8 cellular contexts compared by ENCODE assay signal in the genomic region with DNA sequence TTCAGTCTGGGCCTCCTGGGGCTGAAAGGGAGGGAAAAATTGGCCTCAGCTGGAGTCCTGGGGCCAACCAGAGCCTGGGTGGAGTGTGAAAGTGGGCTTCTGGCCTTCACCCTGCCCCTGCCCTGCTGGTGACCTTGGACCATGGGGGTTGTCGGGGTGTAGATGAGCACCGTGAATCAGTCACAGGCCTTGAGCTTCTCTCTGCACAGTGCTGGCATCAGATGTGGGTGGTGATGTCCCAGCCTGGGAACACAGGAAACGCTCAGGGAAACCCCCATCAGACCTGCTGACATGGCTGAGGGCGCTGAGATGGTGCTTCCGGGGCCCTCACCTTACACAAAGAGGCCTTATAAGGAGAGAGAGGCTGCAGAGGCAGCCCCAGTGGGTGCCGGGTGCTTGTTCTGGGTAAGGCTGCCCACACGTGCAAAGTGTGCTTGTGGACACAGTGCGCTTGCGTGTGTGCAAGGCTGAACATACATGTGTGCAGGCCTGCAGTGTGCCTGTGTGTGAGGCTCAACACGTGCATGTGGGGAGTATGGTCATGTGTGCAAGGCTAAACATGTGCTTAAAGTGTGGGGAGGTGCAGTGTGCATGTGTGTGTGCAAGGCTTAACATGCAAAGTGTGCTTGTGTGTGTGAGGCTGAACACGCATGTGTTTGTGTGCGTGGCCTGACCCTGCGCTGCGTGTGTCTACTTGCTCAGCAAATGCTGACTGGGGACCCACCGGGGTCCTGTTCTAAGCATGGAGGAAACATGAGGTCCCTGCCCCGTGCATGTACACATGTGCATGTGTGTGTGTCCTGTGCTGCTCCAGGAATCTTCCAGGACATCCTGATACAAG. TPM values are rescaled to one million over a fixed set of nuclear protein-coding genes. Genes with fewer than 3 reads are reported as not detected.
A peak's percentile ranks its signal among the peaks of the same experiment; 100 is the strongest.
DNase-seq lines count a peak whose midpoint lies in the region; ATAC-seq, FAIRE-seq and TF ChIP-seq lines count a peak whose summit lies in the region.

No MANE protein-coding gene starts in this region.

- no peak overlapping the region for H2AFZ ChIP-seq in keratinocyte (ENCODE audit: control insufficient read depth, low read length)

- dilution Hi-C loops in keratinocyte (cut with MboI; ENCODE audit: extremely low pct_ligation_motif_present, low sequenced_read_pairs): no loop called here

- CTCF ChIA-PET in CD8-positive, alpha-beta T cell (lab: Charles Lee): interaction anchor here (1.0 to 2.0 kb wide), 2 partner anchors 14 to 16 kb away, joined by 3 to 6 read pairs; no protein-coding TSS in a partner anchor

- H3K36me3 Mint-ChIP-seq in CD8-positive, alpha-beta T cell: peaks cover 50% of the 10 kb centered on the region

- peak overlapping the region; percentile 99 for H3K27ac Mint-ChIP-seq in CD8-positive, alpha-beta T cell

- H3K4me3 ChIP-seq in CD8-positive, alpha-beta T cell (ENCODE audit: low read depth, low read length): peak overlapping the region; percentile 57
- peak overlapping the region in 2 of 3 experiments; percentile 6 to 32 for H3K4me3 ChIP-seq in keratinocyte (ENCODE audit: control insufficient read depth in 2 of 3, extremely low read depth in 1 of 3, insufficient read depth in 2 of 3, low read depth in 1 of 3, low read length in 3 of 3)

- H3K4me1 ChIP-seq in CD8-positive, alpha-beta T cell (ENCODE audit: insufficient read depth, low read length): peaks cover 76% of the 10 kb centered on the region
- peaks cover 44% of the 10 kb centered on the region for H3K4me1 ChIP-seq in keratinocyte (ENCODE audit: control insufficient read depth, extremely low read depth, insufficient read depth, low read length)

- intact Hi-C loops in CD8-positive, alpha-beta T cell (cut with DNase I, micrococcal nuclease): loop anchor here (1.0 kb wide), 2 partner anchors 12 to 27 kb away; partner anchors contain the start of genes BUD31 (in 2 of the 2) and PDAP1 (in 2 of the 2)

- H4K20me1 ChIP-seq in keratinocyte (ENCODE audit: control insufficient read depth, extremely low read depth, insufficient read depth, low read length): peaks cover 40% of the 10 kb centered on the region

- peak overlapping the region; percentile 84 for H3K4me3 Mint-ChIP-seq in CD8-positive, alpha-beta T cell

- peak overlapping the region; percentile 49 for H3K4me2 ChIP-seq in keratinocyte (ENCODE audit: control insufficient read depth, extremely low read depth, insufficient read depth, low read depth, low read length)

- H3K36me3 ChIP-seq in CD8-positive, alpha-beta T cell (ENCODE audit: insufficient read depth, low read length): peaks cover 9% of the 10 kb centered on the region
- peaks cover 27 to 39% of the 10 kb centered on the region in 2 experiments for H3K36me3 ChIP-seq in keratinocyte (ENCODE audit: control insufficient read depth in 2 of 2, extremely low read depth in 1 of 2, insufficient read depth in 2 of 2, low read length in 2 of 2)

- H3K27me3 ChIP-seq in CD8-positive, alpha-beta T cell (ENCODE audit: insufficient read depth, low read length): no peaks in the 10 kb centered on the region
- H3K27me3 ChIP-seq in keratinocyte (ENCODE audit: control insufficient read depth, extremely low read depth, insufficient read depth, low read length): no peaks in the 10 kb centered on the region

- peaks cover 64% of the 10 kb centered on the region for H3K4me1 Mint-ChIP-seq in CD8-positive, alpha-beta T cell (ENCODE audit: low read depth)

- peaks cover 6% of the 10 kb centered on the region for H3K9me1 ChIP-seq in keratinocyte (ENCODE audit: control insufficient read depth, extremely low read depth, insufficient read depth, low read length)

- peak; percentile 79 to 96 (median 88) for DNase-seq in CD8-positive, alpha-beta T cell
- DNase-seq in NAMALWA (ENCODE audit: low spot score) (peak; percentile 90), keratinocyte (ENCODE audit: low read depth, low spot score) (no peak), NCI-H1105 treated with DMSO at 0.1 percent for 48 hours (lab: John Stamatoyannopoulos, UW) (no peak), H4 (ENCODE audit: low spot score) (no peak)
- peak; percentile 96 for DNase-seq in activated effector memory CD4-positive, alpha-beta T cell treated with anti-CD3 and anti-CD28 coated beads, Interleukin-2, amount 50 U/mL, for 16 hours
- DNase-seq in stimulated activated CD8-positive, alpha-beta memory T cell treated with anti-CD3 and anti-CD28 coated beads, Interleukin-15, amount 100 ng/mL, for 4 hours (ENCODE audit: low read depth in 2 of 2): peak; percentile 80 to 90

- peaks cover 54% of the 10 kb centered on the region for H3K79me2 ChIP-seq in keratinocyte (ENCODE audit: control insufficient read depth, insufficient read depth, low read length)

- H3K9me3 Mint-ChIP-seq in CD8-positive, alpha-beta T cell: no peaks in the 10 kb centered on the region

- TF ChIP-seq CTCF in CD8-positive, alpha-beta T cell (IDR thresholded peaks at IDR 0.05): no peak
- no peak for TF ChIP-seq CTCF in keratinocyte (optimal IDR thresholded peaks at IDR 0.05 in 1 of 3, IDR thresholded peaks at IDR 0.05 in 1 of 3, conservative IDR thresholded peaks at IDR 0.05 in 1 of 3; ENCODE audit: extremely low read depth in 1 of 3, insufficient read depth in 2 of 3, low read length in 3 of 3)

- H3K9me3 ChIP-seq in CD8-positive, alpha-beta T cell (ENCODE audit: low read length): no peaks in the 10 kb centered on the region
- H3K9me3 ChIP-seq in keratinocyte (ENCODE audit: control insufficient read depth, low read depth, low read length): no peaks in the 10 kb centered on the region

- peak overlapping the region; percentile 73 for H3K9ac ChIP-seq in keratinocyte (ENCODE audit: control insufficient read depth, extremely low read depth, insufficient read depth, low read length)

- peak; percentile 81 for ATAC-seq in CD8-positive, alpha-beta T cell
- peak; percentile 76 for ATAC-seq in GM21529 (IDR thresholded peaks at IDR 0.05; ENCODE audit: unreplicated experiment)

- no peak for FAIRE-seq in keratinocyte (lab: Jason Lieb, UNC)

- POLR2A ChIA-PET in CD8-positive, alpha-beta T cell (lab: Charles Lee): interaction anchor here (0.6 to 2.7 kb wide), 5 partner anchors 8 to 105 kb away, joined by 3 to 15 read pairs (median 5); partner anchors contain the start of genes BUD31 and PDAP1

- no peaks in the 10 kb centered on the region for H3K27me3 Mint-ChIP-seq in CD8-positive, alpha-beta T cell (ENCODE audit: low read depth)

- peak overlapping the region; percentile 82 for H3K27ac ChIP-seq in CD8-positive, alpha-beta T cell (ENCODE audit: low read depth, low read length)
- peak overlapping the region; percentile 88 for H3K27ac ChIP-seq in keratinocyte (ENCODE audit: control insufficient read depth, insufficient read depth, low read length)

RNA-seq across cellular contexts. Expression of gene ARPC1B, which starts 6.5 kb away (rescaled TPM):
- 10 to 100 TPM; 68.5 to 70.5 TPM for total RNA-seq in CD8-positive, alpha-beta T cell
- polyA plus RNA-seq in keratinocyte: 352 to 488 TPM (median 383 TPM) in 3 replicates
- 103 TPM for polyA plus RNA-seq in keratinocyte (2011; ENCODE audit: low read depth)
- polyA plus RNA-seq in keratinocyte (2011; cell fraction: cytosol; rRNA removed): 336 and 813 TPM in 2 replicates
- 214 and 228 TPM in 2 replicates for polyA plus RNA-seq in keratinocyte (2011; cell fraction: nucleus; rRNA removed)
- polyA plus RNA-seq in keratinocyte (2012; ENCODE audit: low replicate concordance): 163 and 581 TPM in 2 replicates
- polyA minus RNA-seq in keratinocyte: 171 to 286 TPM (median 176 TPM) in 3 replicates
- polyA minus RNA-seq in keratinocyte (2011; cell fraction: cytosol; rRNA and poly(A)+ RNA removed): 596 TPM
- polyA minus RNA-seq in keratinocyte (2011; cell fraction: nucleus; rRNA and poly(A)+ RNA removed): 115 and 120 TPM in 2 replicates
- total RNA-seq in H4 (2014; rRNA removed; shearing (Covaris generic)): 495 and 596 TPM in 2 replicates

RNA-seq across cellular contexts. Expression of gene PDAP1, which starts 27.4 kb away (rescaled TPM):
- total RNA-seq in CD8-positive, alpha-beta T cell: 10 to 100 TPM; 34.5 to 36.2 TPM
- 35.6 to 137 TPM (median 99.1 TPM) in 3 replicates for polyA plus RNA-seq in keratinocyte
- polyA plus RNA-seq in keratinocyte (2011; ENCODE audit: low read depth): 177 TPM
- 91.9 and 165 TPM in 2 replicates for polyA plus RNA-seq in keratinocyte (2011; cell fraction: cytosol; rRNA removed)
- polyA plus RNA-seq in keratinocyte (2011; cell fraction: nucleus; rRNA removed): 67.6 and 86.7 TPM in 2 replicates
- 85.4 and 236 TPM in 2 replicates for polyA plus RNA-seq in keratinocyte (2012; ENCODE audit: low replicate concordance)
- 9.3 to 41.5 TPM (median 11.3 TPM) in 3 replicates for polyA minus RNA-seq in keratinocyte
- polyA minus RNA-seq in keratinocyte (2011; cell fraction: cytosol; rRNA and poly(A)+ RNA removed): 23.8 TPM
- 3.6 and 10.3 TPM in 2 replicates for polyA minus RNA-seq in keratinocyte (2011; cell fraction: nucleus; rRNA and poly(A)+ RNA removed)
- 147 and 170 TPM in 2 replicates for total RNA-seq in H4 (2014; rRNA removed; shearing (Covaris generic))

RNA-seq across cellular contexts. Expression of gene BUD31, which starts 27.7 kb away (rescaled TPM):
- total RNA-seq in CD8-positive, alpha-beta T cell: 100 to 1,000 TPM; 144 TPM
- polyA plus RNA-seq in keratinocyte: 35.8 to 73.3 TPM (median 70.1 TPM) in 3 replicates
- polyA plus RNA-seq in keratinocyte (2011; ENCODE audit: low read depth): 436 TPM
- 76.1 and 93.5 TPM in 2 replicates for polyA plus RNA-seq in keratinocyte (2011; cell fraction: cytosol; rRNA removed)
- 48.1 and 52.6 TPM in 2 replicates for polyA plus RNA-seq in keratinocyte (2011; cell fraction: nucleus; rRNA removed)
- 79.0 and 107 TPM in 2 replicates for polyA plus RNA-seq in keratinocyte (2012; ENCODE audit: low replicate concordance)
- polyA minus RNA-seq in keratinocyte: 8.0 to 37.1 TPM (median 26.1 TPM) in 3 replicates
- 54.9 TPM for polyA minus RNA-seq in keratinocyte (2011; cell fraction: cytosol; rRNA and poly(A)+ RNA removed)
- polyA minus RNA-seq in keratinocyte (2011; cell fraction: nucleus; rRNA and poly(A)+ RNA removed): 11.1 and 11.4 TPM in 2 replicates
- 169 and 186 TPM in 2 replicates for total RNA-seq in H4 (2014; rRNA removed; shearing (Covaris generic))

RNA-seq across cellular contexts. Expression of gene ARPC1A, which starts 55.3 kb away (rescaled TPM):
- 10 to 100 TPM; 33.1 to 38.2 TPM for total RNA-seq in CD8-positive, alpha-beta T cell
- 123 to 265 TPM (median 133 TPM) in 3 replicates for polyA plus RNA-seq in keratinocyte
- 56.4 TPM for polyA plus RNA-seq in keratinocyte (2011; ENCODE audit: low read depth)
- 212 and 265 TPM in 2 replicates for polyA plus RNA-seq in keratinocyte (2011; cell fraction: cytosol; rRNA removed)
- polyA plus RNA-seq in keratinocyte (2011; cell fraction: nucleus; rRNA removed): 73.8 and 76.3 TPM in 2 replicates
- 226 and 237 TPM in 2 replicates for polyA plus RNA-seq in keratinocyte (2012; ENCODE audit: low replicate concordance)
- polyA minus RNA-seq in keratinocyte: 212 to 234 TPM (median 217 TPM) in 3 replicates
- polyA minus RNA-seq in keratinocyte (2011; cell fraction: cytosol; rRNA and poly(A)+ RNA removed): 172 TPM
- polyA minus RNA-seq in keratinocyte (2011; cell fraction: nucleus; rRNA and poly(A)+ RNA removed): 40.4 and 47.5 TPM in 2 replicates
- 207 and 218 TPM in 2 replicates for total RNA-seq in H4 (2014; rRNA removed; shearing (Covaris generic))

RNA-seq across cellular contexts. Expression of gene PTCD1, which starts 57.6 kb away (rescaled TPM):
- 1 to 10 TPM; 4.2 to 4.5 TPM for total RNA-seq in CD8-positive, alpha-beta T cell
- polyA plus RNA-seq in keratinocyte: 2.8 to 3.5 TPM (median 3.3 TPM) in 3 replicates
- polyA plus RNA-seq in keratinocyte (2011; ENCODE audit: low read depth): 0.67 TPM
- 1.3 and 2.5 TPM in 2 replicates for polyA plus RNA-seq in keratinocyte (2011; cell fraction: cytosol; rRNA removed)
- 4.1 and 6.8 TPM in 2 replicates for polyA plus RNA-seq in keratinocyte (2011; cell fraction: nucleus; rRNA removed)
- 4.1 and 4.7 TPM in 2 replicates for polyA plus RNA-seq in keratinocyte (2012; ENCODE audit: low replicate concordance)
- polyA minus RNA-seq in keratinocyte: 2.0 to 3.2 TPM (median 2.2 TPM) in 3 replicates
- polyA minus RNA-seq in keratinocyte (2011; cell fraction: cytosol; rRNA and poly(A)+ RNA removed): 2.1 TPM
- polyA minus RNA-seq in keratinocyte (2011; cell fraction: nucleus; rRNA and poly(A)+ RNA removed): 4.5 and 5.0 TPM in 2 replicates
- total RNA-seq in H4 (2014; rRNA removed; shearing (Covaris generic)): 3.5 and 4.8 TPM in 2 replicates

Comparison
In these comparisons a context has a peak if more than half of its experiments do, and no peak if none do; other contexts are left out.
1. DNase-seq: peak in CD8-positive, alpha-beta T cell (7 of 7), NAMALWA (single experiment), activated effector memory CD4-positive, alpha-beta T cell treated with anti-CD3 and anti-CD28 coated beads, Interleukin-2, amount 50 U/mL, for 16 hours (single experiment) and stimulated activated CD8-positive, alpha-beta memory T cell treated with anti-CD3 and anti-CD28 coated beads, Interleukin-15, amount 100 ng/mL, for 4 hours (2 of 2); none in keratinocyte (single experiment), NCI-H1105 treated with DMSO at 0.1 percent for 48 hours (single experiment) and H4 (single experiment).